ENCODE assay signal across 8 cellular contexts in the genomic region with DNA sequence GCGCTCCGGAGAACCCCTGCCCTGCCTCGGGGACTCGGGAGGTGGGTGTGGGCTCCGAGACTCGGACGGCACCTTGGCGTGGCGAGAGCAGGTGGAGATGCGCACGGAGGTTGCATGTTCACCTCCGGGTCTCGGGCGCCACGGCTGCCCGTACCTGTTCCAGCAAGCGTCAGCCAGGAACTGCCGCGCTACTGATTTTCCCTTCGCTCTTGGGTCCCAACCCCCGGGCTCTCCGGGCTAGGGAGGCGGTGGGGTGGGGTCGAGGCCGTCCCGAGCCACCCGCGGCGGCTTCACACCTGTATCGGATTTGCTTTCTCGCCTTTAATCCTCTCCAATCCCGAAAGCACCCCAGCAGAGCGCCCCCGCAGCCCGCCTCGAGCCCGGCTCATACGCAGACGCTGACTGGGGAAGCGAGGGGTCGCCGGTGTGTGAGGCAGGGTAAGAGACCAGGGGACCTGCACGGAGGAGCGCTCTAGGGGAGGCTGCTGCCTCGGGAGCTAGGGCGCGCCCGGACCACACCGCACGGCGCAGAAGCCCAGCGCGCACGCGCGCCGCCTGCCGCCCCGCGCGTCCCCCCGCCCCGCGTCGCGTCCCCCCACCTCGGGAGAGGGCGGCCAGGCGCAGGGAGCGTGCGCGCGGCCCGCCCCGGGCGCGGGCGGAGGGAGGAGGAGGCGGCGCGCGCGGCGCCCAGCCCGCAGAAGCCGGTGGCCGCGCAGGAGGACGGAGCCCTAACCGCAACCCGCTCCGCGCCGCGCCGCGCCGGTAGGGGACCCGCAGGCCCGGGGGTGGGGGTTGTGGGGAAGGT. TPM values are rescaled to one million over a fixed set of nuclear protein-coding genes. Genes with fewer than 3 reads are reported as not detected.
DNase-seq lines count a peak whose midpoint lies in the region; ATAC-seq and TF ChIP-seq lines count a peak whose summit lies in the region.

A gene with protein sequence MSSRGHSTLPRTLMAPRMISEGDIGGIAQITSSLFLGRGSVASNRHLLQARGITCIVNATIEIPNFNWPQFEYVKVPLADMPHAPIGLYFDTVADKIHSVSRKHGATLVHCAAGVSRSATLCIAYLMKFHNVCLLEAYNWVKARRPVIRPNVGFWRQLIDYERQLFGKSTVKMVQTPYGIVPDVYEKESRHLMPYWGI (plus strand): TSS at position 695 of the 805 bp plus-strand sequence. CDS start 22,382 bp downstream, outside the sequence.

- peak within 1 kb of the TSS; percentile 87 for H3K4me3 ChIP-seq in AG04450 (ENCODE audit: low read depth, low read length)

- H3K27me3 Mint-ChIP-seq in activated CD4-positive, alpha-beta T cell treated with anti-CD3 and anti-CD28 coated beads, Interleukin-2, amount 10 ng/mL, durations not matched to agents 7 days and 5 days, result no peaks in the 10 kb centered on the region

- H3K27me3 ChIP-seq in AG04450 (ENCODE audit: control insufficient read depth, insufficient read depth, low read length), result no peaks in the 10 kb centered on the region

- POLR2A ChIA-PET in AG04450 (lab: Yijun Ruan, JAX), result interaction anchor here (0.6 to 1.4 kb wide), 2 partner anchors 120 to 1379 kb away, joined by 3 to 4 read pairs; a partner anchor contains a TSS
- POLR2A ChIA-PET in activated CD4-positive, alpha-beta T cell treated with anti-CD3 and anti-CD28 coated beads, Interleukin-2, amount 10 ng/mL, durations not matched to agents 7 days and 5 days (lab: Charles Lee), result no interaction called here

- peak within 1 kb of the TSS; percentile 99 for H3K27ac ChIP-seq in AG04450 (ENCODE audit: low read depth, low read length)

- peaks cover 31% of the 10 kb centered on the region for H3K4me1 Mint-ChIP-seq in activated CD4-positive, alpha-beta T cell treated with anti-CD3 and anti-CD28 coated beads, Interleukin-2, amount 10 ng/mL, durations not matched to agents 7 days and 5 days

- no peak for DNase-seq in AG04450 (ENCODE audit: low read depth, low spot score)
- peak; percentile 70 for DNase-seq in NCI-H345 treated with DMSO at 0.1 percent for 48 hours (lab: John Stamatoyannopoulos, UW; ENCODE audit: unreplicated experiment)
- peak; percentile 78 for DNase-seq in activated CD4-positive, alpha-beta T cell treated with anti-CD3 and anti-CD28 coated beads, Interleukin-2, amount 10 ng/mL, durations not matched to agents 7 days and 5 days
- peak; percentile 28 for DNase-seq in cortex of kidney (lab: John Stamatoyannopoulos, UW)
- peak; percentile 87 for DNase-seq in left lobe of liver (ENCODE audit: low spot score)
- peak; percentile 79 to 81 for DNase-seq in stimulated activated CD4-positive, alpha-beta T cell treated with anti-CD3 and anti-CD28 coated beads, Interleukin-2, amount 100 ng/mL, for 24 hours

- CTCF ChIA-PET in AG04450 (lab: Charles Lee), result interaction anchor here (1.5 kb wide), 1 partner anchor 116 kb away, joined by 5 read pairs; no protein-coding TSS in a partner anchor
- CTCF ChIA-PET in activated CD4-positive, alpha-beta T cell treated with anti-CD3 and anti-CD28 coated beads, Interleukin-2, amount 10 ng/mL, durations not matched to agents 7 days and 5 days (lab: Charles Lee), result no interaction called here

- TF ChIP-seq CTCF in AG04450 (IDR thresholded peaks at IDR 0.05; ENCODE audit: low read depth, low read length), result no peak

- ATAC-seq in GM18861 (IDR thresholded peaks at IDR 0.05; ENCODE audit: unreplicated experiment), result peak; percentile 42
- ATAC-seq in HG03103 (IDR thresholded peaks at IDR 0.05; ENCODE audit: low read depth, unreplicated experiment), result peak; percentile 43
- peak; percentile 86 for ATAC-seq in left lobe of liver

- H3K4me3 Mint-ChIP-seq in activated CD4-positive, alpha-beta T cell treated with anti-CD3 and anti-CD28 coated beads, Interleukin-2, amount 10 ng/mL, durations not matched to agents 7 days and 5 days, result peak within 1 kb of the TSS; percentile 86

- H3K9me3 ChIP-seq in AG04450 (ENCODE audit: control insufficient read depth, insufficient read depth, low read length), result no peaks in the 10 kb centered on the region

- H3K27ac Mint-ChIP-seq in activated CD4-positive, alpha-beta T cell treated with anti-CD3 and anti-CD28 coated beads, Interleukin-2, amount 10 ng/mL, durations not matched to agents 7 days and 5 days, result peak within 1 kb of the TSS; percentile 91

- no peaks in the 10 kb centered on the region for H3K9me3 Mint-ChIP-seq in activated CD4-positive, alpha-beta T cell treated with anti-CD3 and anti-CD28 coated beads, Interleukin-2, amount 10 ng/mL, durations not matched to agents 7 days and 5 days

- peaks cover 2% of the 10 kb centered on the region for H3K36me3 Mint-ChIP-seq in activated CD4-positive, alpha-beta T cell treated with anti-CD3 and anti-CD28 coated beads, Interleukin-2, amount 10 ng/mL, durations not matched to agents 7 days and 5 days (ENCODE audit: low read depth)

RNA-seq across cellular contexts. Expression of the gene that starts here (rescaled TPM):
- polyA plus RNA-seq in AG04450 (2011; rRNA removed), result 76.7 and 96.7 TPM in 2 replicates
- polyA minus RNA-seq in AG04450 (2011; rRNA and poly(A)+ RNA removed), result 55.3 and 76.7 TPM in 2 replicates
- 10 to 100 TPM in 1 of 2 experiments, 1 to 10 TPM in 1; 9.3 to 11.0 TPM for total RNA-seq in activated CD4-positive, alpha-beta T cell treated with anti-CD3 and anti-CD28 coated beads, Interleukin-2, amount 10 ng/mL, durations not matched to agents 7 days and 5 days
- total RNA-seq in left lobe of liver, result 10.6 TPM
